ENCODE assay signal across 18 cellular contexts in the genomic region with DNA sequence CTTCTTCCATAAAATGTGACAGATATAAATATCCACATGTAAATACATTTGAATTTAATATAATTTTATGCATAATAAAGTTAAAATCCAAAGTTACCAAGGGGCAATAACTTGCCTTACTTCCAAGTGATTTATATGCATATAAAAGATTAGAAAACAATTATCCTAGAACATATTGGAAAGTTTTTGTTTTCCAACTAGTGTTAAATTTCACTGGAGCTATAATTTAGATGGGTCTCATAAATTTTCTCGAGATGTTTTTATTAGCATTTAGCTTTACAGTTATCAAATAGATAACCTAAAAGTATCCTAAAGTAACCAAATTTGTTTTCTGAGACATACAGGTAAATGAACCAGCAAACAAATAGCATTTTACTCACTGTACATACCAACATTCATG.
"Had no signal": no experiment of that assay in that cellular context is flagged by ENCODE, and none has a peak within 500 bp of the region (broad histone marks: within the 10 kb centered on the region; RNA-seq: fewer than 3 reads in every experiment).

No MANE protein-coding gene starts in this region.

- H3K9me3 Mint-ChIP-seq: activated B cell treated with CpG ODN at 0.5 μM for 24 hours; activated CD4-positive, alpha-beta T cell treated with anti-CD3 and anti-CD28 coated beads, Interleukin-2, amount 10 ng/mL, durations not matched to agents 24 days and 14 days; activated naive CD4-positive, alpha-beta T cell treated with anti-CD3 and anti-CD28 coated beads for 36 hours; activated T-cell treated with anti-CD3 and anti-CD28 coated beads, Interleukin-2, amount 50 U/mL, for 4 hours had no signal

- H3K36me3 Mint-ChIP-seq: activated naive CD8-positive, alpha-beta T cell; T-cell had no signal

- DNase-seq: activated B cell treated with CpG ODN at 0.5 μM for 24 hours; activated CD4-positive, alpha-beta T cell treated with anti-CD3 and anti-CD28 coated beads for 1 hour; activated CD4-positive, alpha-beta T cell treated with anti-CD3 and anti-CD28 coated beads, Interleukin-2, amount 10 ng/mL, durations not matched to agents 24 days and 14 days; activated CD4-positive, alpha-beta T cell treated with anti-CD3 and anti-CD28 coated beads, Interleukin-2, amount 50 U/mL, for 48 hours; activated effector memory CD4-positive, alpha-beta T cell treated with anti-CD3 and anti-CD28 coated beads, Interleukin-2, amount 50 U/mL, for 16 hours; activated naive CD4-positive, alpha-beta T cell treated with anti-CD3 and anti-CD28 coated beads for 36 hours; activated T-cell treated with anti-CD3 and anti-CD28 coated beads, Interleukin-2, amount 50 U/mL, for 4 hours; KG1; NCI-H1048; NCI-H146; NCI-H187 treated with DMSO at 0.1 percent for 48 hours; NCI-H2081 treated with DMSO at 0.1 percent for 48 hours; NCI-H446; SHP77; T-cell; T-helper 2 cell; T1000 had no signal

- H3K27ac Mint-ChIP-seq: activated B cell treated with CpG ODN at 0.5 μM for 24 hours; activated naive CD4-positive, alpha-beta T cell treated with anti-CD3 and anti-CD28 coated beads for 36 hours; activated naive CD8-positive, alpha-beta T cell; T-cell had no signal

- H3K4me1 Mint-ChIP-seq: activated B cell treated with CpG ODN at 0.5 μM for 24 hours; activated CD4-positive, alpha-beta T cell treated with anti-CD3 and anti-CD28 coated beads, Interleukin-2, amount 10 ng/mL, durations not matched to agents 24 days and 14 days; T-cell had no signal

- H3K27me3 Mint-ChIP-seq: activated B cell treated with CpG ODN at 0.5 μM for 24 hours; activated CD4-positive, alpha-beta T cell treated with anti-CD3 and anti-CD28 coated beads, Interleukin-2, amount 10 ng/mL, durations not matched to agents 24 days and 14 days; activated naive CD8-positive, alpha-beta T cell had no signal

- H3K4me3 Mint-ChIP-seq: activated B cell treated with CpG ODN at 0.5 μM for 24 hours; activated CD4-positive, alpha-beta T cell treated with anti-CD3 and anti-CD28 coated beads, Interleukin-2, amount 10 ng/mL, durations not matched to agents 24 days and 14 days; activated naive CD4-positive, alpha-beta T cell treated with anti-CD3 and anti-CD28 coated beads for 36 hours; activated naive CD8-positive, alpha-beta T cell; activated T-cell treated with anti-CD3 and anti-CD28 coated beads, Interleukin-2, amount 50 U/mL, for 4 hours; T-cell had no signal
